Comparison of ENCODE assay signal across 1 cellular context in genomic region chr1:234599617-234600417, GRCh38.
TF ChIP-seq lines count a peak whose summit lies in the region.

No MANE protein-coding gene starts in this region.

TF ChIP-seq in HepG2, 621 proteins besides CTCF, POLR2A, EP300 and RAD21 (continued from another document and continues in another):
- TF ChIP-seq SKIL (CRISPR knock-in tag; IDR thresholded peaks at IDR 0.05; ENCODE audit: borderline replicate concordance) (no peak; the same call in 1 of the 2 replicates), NFYC (CRISPR knock-in tag; IDR thresholded peaks at IDR 0.05) (no peak; the same call in 1 of the 2 replicates), BRF2 (CRISPR knock-in tag; IDR thresholded peaks at IDR 0.05) (no peak), ZNF17 (CRISPR knock-in tag; IDR thresholded peaks at IDR 0.05) (no peak), POLR2AphosphoS5 (IDR thresholded peaks at IDR 0.05; ENCODE audit: low read depth, low read length) (peak; percentile 64), ZNF430 (CRISPR knock-in tag; IDR thresholded peaks at IDR 0.05) (peak; percentile 67; the same call in 1 of the 2 replicates), NR2F1 (CRISPR knock-in tag; IDR thresholded peaks at IDR 0.05) (no peak), HINFP (CRISPR knock-in tag; IDR thresholded peaks at IDR 0.05; ENCODE audit: low read depth) (peak; percentile 76), ZNF644 (CRISPR knock-in tag; IDR thresholded peaks at IDR 0.05; ENCODE audit: low read depth) (no peak), KDM5A (IDR thresholded peaks at IDR 0.05; ENCODE audit: borderline replicate concordance, low read length) (no peak; the same call in 1 of the 2 replicates), ETV6 (CRISPR knock-in tag; conservative IDR thresholded peaks at IDR 0.05) (0 out of 2 replicates have a peak, but pooled peaks have one; percentile 52), ZNF768 (CRISPR knock-in tag; IDR thresholded peaks at IDR 0.05) (peak; percentile 60; the same call in 1 of the 2 replicates), HOXA5 (CRISPR knock-in tag; IDR thresholded peaks at IDR 0.05) (peak; percentile 97), RFX5 (IDR thresholded peaks at IDR 0.05; ENCODE audit: low read depth, low read length) (no peak), HNF4A (CRISPR knock-in tag; IDR thresholded peaks at IDR 0.05) (peak; percentile 37; the same call in 1 of the 2 replicates), ZNF713 (CRISPR knock-in tag; IDR thresholded peaks at IDR 0.05) (0 out of 2 replicates have a peak, but pooled peaks have one; percentile 53), SIN3A (IDR thresholded peaks at IDR 0.05; ENCODE audit: borderline replicate concordance, low read depth, low read length) (peak; percentile 24; the same call in 1 of the 2 replicates), NFKBIZ (CRISPR knock-in tag; IDR thresholded peaks at IDR 0.05) (no peak), FIP1L1 (IDR thresholded peaks at IDR 0.05; ENCODE audit: borderline replicate concordance, insufficient read depth, low read depth, low read length) (0 out of 2 replicates have a peak, but pooled peaks have one; percentile 88), ZNF253 (CRISPR knock-in tag; IDR thresholded peaks at IDR 0.05; ENCODE audit: borderline replicate concordance) (0 out of 2 replicates have a peak, but pooled peaks have one; percentile 49), KDM6A (CRISPR knock-in tag; IDR thresholded peaks at IDR 0.05; ENCODE audit: low read depth) (no peak), E2F1 (CRISPR knock-in tag; IDR thresholded peaks at IDR 0.05) (peak; percentile 89), FOXA1 (IDR thresholded peaks at IDR 0.05) (no peak), FOXA1 (CRISPR knock-in tag; IDR thresholded peaks at IDR 0.05) (no peak), ZNF558 (CRISPR knock-in tag; IDR thresholded peaks at IDR 0.05; ENCODE audit: borderline replicate concordance) (no peak; the same call in 1 of the 2 replicates), ZNF770 (CRISPR knock-in tag; IDR thresholded peaks at IDR 0.05) (no peak), SIN3B (IDR thresholded peaks at IDR 0.05; ENCODE audit: low read length) (no peak), PHB2 (IDR thresholded peaks at IDR 0.05; ENCODE audit: partially characterized antibody) (no peak), SP4 (CRISPR knock-in tag; IDR thresholded peaks at IDR 0.05) (peak; percentile 44; the same call in 1 of the 2 replicates), MXD3 (CRISPR knock-in tag; IDR thresholded peaks at IDR 0.05) (peak; percentile 96), MAX (IDR thresholded peaks at IDR 0.05) (peak; percentile 98), HMGA1 (CRISPR knock-in tag; conservative IDR thresholded peaks at IDR 0.05) (no peak), ZNF776 (CRISPR knock-in tag; IDR thresholded peaks at IDR 0.05) (no peak), POGK (CRISPR knock-in tag; conservative IDR thresholded peaks at IDR 0.05) (peak; percentile 95), FOXM1 (CRISPR knock-in tag; IDR thresholded peaks at IDR 0.05) (no peak), ZSCAN31 (CRISPR knock-in tag; IDR thresholded peaks at IDR 0.05; ENCODE audit: low read depth) (peak; percentile 94), ZNF230 (CRISPR knock-in tag; IDR thresholded peaks at IDR 0.05) (peak; percentile 91), CHD2 (IDR thresholded peaks at IDR 0.05; ENCODE audit: low read depth, low read length) (no peak), GMEB1 (CRISPR knock-in tag; IDR thresholded peaks at IDR 0.05; ENCODE audit: borderline replicate concordance) (peak; percentile 60; the same call in 1 of the 2 replicates), NFE2 (CRISPR knock-in tag; IDR thresholded peaks at IDR 0.05) (no peak), CBX1 (IDR thresholded peaks at IDR 0.05; ENCODE audit: low read depth) (no peak), NFAT5 (CRISPR knock-in tag; IDR thresholded peaks at IDR 0.05) (no peak; the same call in none of the 2 replicates), GFI1 (CRISPR knock-in tag; IDR thresholded peaks at IDR 0.05; ENCODE audit: borderline replicate concordance) (peak; percentile 52; the same call in 1 of the 2 replicates)
